Comparison of ENCODE assay signal across 8 cellular contexts in the genomic region with DNA sequence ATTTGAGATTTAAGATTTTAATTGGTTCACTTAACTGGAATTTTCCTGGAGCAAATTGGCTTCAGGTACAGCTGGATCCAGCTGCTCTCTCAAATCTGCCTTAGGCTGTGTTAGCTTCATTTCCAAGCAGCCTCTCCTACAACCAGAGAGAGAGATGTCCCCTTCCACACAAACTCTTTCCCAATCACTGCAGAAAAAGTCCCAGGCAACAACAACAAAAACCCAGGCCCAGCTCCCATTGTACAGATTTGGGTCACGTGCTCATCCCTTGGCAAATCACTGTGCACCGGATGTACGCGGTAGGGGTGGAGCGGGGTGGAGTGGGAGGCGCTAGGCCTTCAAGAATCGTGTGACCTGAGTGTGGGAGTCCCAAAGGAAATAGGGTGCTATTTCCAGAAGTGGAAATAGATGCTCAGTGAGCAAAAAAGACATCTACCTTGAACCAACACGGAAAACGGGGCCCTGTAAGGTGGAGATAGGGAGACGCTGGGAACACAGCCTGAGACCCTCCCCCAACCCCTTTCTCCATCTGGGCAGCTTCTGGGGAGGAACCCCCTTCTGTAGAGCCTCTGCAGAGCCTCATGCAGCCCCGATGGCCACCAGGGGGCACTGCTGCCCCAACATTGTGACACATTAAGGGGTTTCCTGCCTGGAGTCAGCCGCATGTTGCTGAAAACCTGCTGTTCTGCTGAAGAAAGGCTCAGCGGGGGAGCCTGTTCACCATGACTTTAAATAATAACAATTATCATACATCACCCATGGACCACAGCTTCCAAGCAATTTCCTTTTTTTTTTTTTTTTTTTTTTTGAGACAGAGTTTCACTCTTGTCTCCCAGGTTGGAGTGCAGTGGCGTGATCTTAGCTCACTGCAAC. TPM values are rescaled to one million over a fixed set of nuclear protein-coding genes. Genes with fewer than 3 reads are reported as not detected.
DNase-seq lines count a peak whose midpoint lies in the region; ATAC-seq, FAIRE-seq and TF ChIP-seq lines count a peak whose summit lies in the region.

No MANE protein-coding gene starts in this region.

- H3K9me2 ChIP-seq in OCI-LY7 (ENCODE audit: insufficient read depth, low read length): no peaks in the 10 kb centered on the region

- H4K20me1 ChIP-seq in OCI-LY7 (ENCODE audit: insufficient read depth, low read length): no peaks in the 10 kb centered on the region

- H3K27me3 ChIP-seq in AG04450 (ENCODE audit: control insufficient read depth, insufficient read depth, low read length): peaks cover 4% of the 10 kb centered on the region

- CTCF ChIA-PET in AG04450 (lab: Charles Lee): interaction anchor here (0.6 to 3.4 kb wide), 40 partner anchors 8 to 428 kb away, joined by 3 to 98 read pairs (median 4); a partner anchor contains a TSS
- CTCF ChIA-PET in OCI-LY7 (lab: Charles Lee; ENCODE audit: unreplicated experiment): interaction anchor here (0.7 to 3.0 kb wide), 15 partner anchors 9 to 150 kb away, joined by 3 to 20 read pairs (median 5); a partner anchor contains a TSS

- H2AFZ ChIP-seq in OCI-LY7 (ENCODE audit: low read length): peak overlapping the region; percentile 31; the same call in 1 of the 2 replicates

- FAIRE-seq in HTR-8/SVneo (lab: Jason Lieb, UNC): peak; percentile 13

- POLR2A ChIA-PET in AG04450 (lab: Yijun Ruan, JAX) (interaction anchor here (0.7 to 1.0 kb wide), 2 partner anchors 74 to 87 kb away, joined by 4 read pairs; no protein-coding TSS in a partner anchor), OCI-LY7 (lab: Charles Lee) (interaction anchor here (0.6 to 3.0 kb wide), 12 partner anchors 8 to 75 kb away, joined by 3 to 49 read pairs (median 4); no protein-coding TSS in a partner anchor)

- H3K9me3 ChIP-seq in AG04450 (ENCODE audit: control insufficient read depth, insufficient read depth, low read length): peaks cover 6% of the 10 kb centered on the region; the same call in 1 of the 2 replicates
- H3K9me3 ChIP-seq in OCI-LY7 (ENCODE audit: low read length): peaks cover 12% of the 10 kb centered on the region; the same call in 1 of the 2 replicates
- H3K9me3 ChIP-seq in mucosa of descending colon: peaks cover 7% of the 10 kb centered on the region

- H3K4me3 ChIP-seq in AG04450 (ENCODE audit: low read depth, low read length) (no peak overlapping the region), OCI-LY7 (ENCODE audit: low read depth, low read length, poor library complexity, severe bottlenecking) (peak overlapping the region; percentile 58), mucosa of descending colon (no peak overlapping the region)

- BruUV-seq in OCI-LY7 (replicated peaks; lab: Mats Ljungman, UMichigan): no TSS peak

- peak overlapping the region; percentile 70 for H3K4me2 ChIP-seq in OCI-LY7 (ENCODE audit: low read length)

- intact Hi-C loops in OCI-LY7 (cut with micrococcal nuclease; ENCODE audit: unreplicated experiment): loop anchor here (1.0 to 2.0 kb wide), 5 partner anchors 19 to 150 kb away; a partner anchor contains a TSS
- intact Hi-C loops in mucosa of descending colon (cut with DNase I, micrococcal nuclease): no loop called here

- no peaks in the 10 kb centered on the region for H3K79me2 ChIP-seq in OCI-LY7 (ENCODE audit: insufficient read depth, low read depth, low read length)

- DNase-seq in AG04450 (ENCODE audit: low read depth, low spot score) (peak; percentile 55), HTR-8/SVneo (ENCODE audit: insufficient read length, low spot score) (peak; percentile 85), OCI-LY7 (ENCODE audit: low spot score) (peak; percentile 97), activated T-cell treated with anti-CD3 and anti-CD28 coated beads for 1 hour (ENCODE audit: low read depth) (peak; percentile 94), epidermal melanocyte (ENCODE audit: insufficient read length, low spot score) (peak; percentile 94), mucosa of descending colon (peak; percentile 86 to 97 (median 91))
- DNase-seq in stimulated activated CD8-positive, alpha-beta memory T cell treated with anti-CD3 and anti-CD28 coated beads, Interleukin-7, amount 100 ng/mL, for 24 hours (ENCODE audit: low read depth): peak; percentile 89

- H3K36me3 ChIP-seq in OCI-LY7 (ENCODE audit: insufficient read depth, low read length): no peaks in the 10 kb centered on the region; the same call in 1 of the 2 replicates
- H3K36me3 ChIP-seq in mucosa of descending colon (ENCODE audit: low read depth): no peaks in the 10 kb centered on the region

- ATAC-seq in GM18909 (IDR thresholded peaks at IDR 0.05; ENCODE audit: poor library complexity, unreplicated experiment) (peak; percentile 67), mucosa of descending colon (peak; percentile 95)

- peaks cover 40% of the 10 kb centered on the region for H3K4me1 ChIP-seq in OCI-LY7 (ENCODE audit: insufficient read depth, low read length, poor library complexity, severe bottlenecking)
- H3K4me1 ChIP-seq in mucosa of descending colon (ENCODE audit: low read depth): no peaks in the 10 kb centered on the region

- TF ChIP-seq CTCF in AG04450 (IDR thresholded peaks at IDR 0.05; ENCODE audit: low read depth, low read length): peak; percentile 91
- peak; percentile 99 for TF ChIP-seq CTCF in OCI-LY7 (conservative IDR thresholded peaks at IDR 0.05; ENCODE audit: low read length)
- peak; percentile 85 for TF ChIP-seq CTCF in mucosa of descending colon (IDR thresholded peaks at IDR 0.05)

- H3K27ac ChIP-seq in AG04450 (ENCODE audit: low read depth, low read length) (no peak overlapping the region), OCI-LY7 (ENCODE audit: low read depth, low read length, poor library complexity, severe bottlenecking) (peak overlapping the region; percentile 69)

RNA-seq across cellular contexts. Expression of a gene that starts 25.4 kb away (rescaled TPM):
- not detected in 2 replicates for polyA plus RNA-seq in AG04450 (2011; rRNA removed)
- not detected in 2 replicates for polyA minus RNA-seq in AG04450 (2011; rRNA and poly(A)+ RNA removed)
- total RNA-seq in OCI-LY7 (2014; rRNA removed; shearing (Covaris generic)): 0.19 TPM in 1 of 2 replicates, not detected in the other
- 0.17 TPM in 1 of 2 replicates, not detected in the other for total RNA-seq in OCI-LY7 (2022)
- total RNA-seq in mucosa of descending colon: under 1 TPM in 2 of 3 donors, not detected in 1; 0.54 to 0.94 TPM

RNA-seq across cellular contexts. Expression of a gene that starts 36.7 kb away (rescaled TPM):
- 5.7 and 5.8 TPM in 2 replicates for polyA plus RNA-seq in AG04450 (2011; rRNA removed)
- 3.0 and 5.1 TPM in 2 replicates for polyA minus RNA-seq in AG04450 (2011; rRNA and poly(A)+ RNA removed)
- total RNA-seq in OCI-LY7 (2014; rRNA removed; shearing (Covaris generic)): 0.41 and 0.59 TPM in 2 replicates
- total RNA-seq in OCI-LY7 (2022) (3.1 and 3.6 TPM in 2 replicates), mucosa of descending colon (1 to 10 TPM; 1.6 to 8.8 (median 3.5) TPM)

RNA-seq across cellular contexts. Expression of a gene that starts 48.7 kb away (rescaled TPM):
- not detected in 2 replicates for polyA plus RNA-seq in AG04450 (2011; rRNA removed)
- polyA minus RNA-seq in AG04450 (2011; rRNA and poly(A)+ RNA removed): not detected in 2 replicates
- total RNA-seq in OCI-LY7 (2014; rRNA removed; shearing (Covaris generic)): 0.35 TPM in 1 of 2 replicates, not detected in the other
- total RNA-seq in OCI-LY7 (2022): 0.88 TPM in 1 of 2 replicates, not detected in the other
- 1,000 to 10,000 TPM; 1,086 to 3,973 (median 3,185) TPM for total RNA-seq in mucosa of descending colon

Comparison
In these comparisons a context has a peak if more than half of its experiments do, and no peak if none do; other contexts are left out.
1. RNA of a gene that starts 48.7 kb away (total RNA-seq): 1,086 to 3,973 TPM in mucosa of descending colon; 0.35 to 0.88 TPM in OCI-LY7; every median in the first group is over 100 times any median in the second.
2. Peak in every context shown above with its lines, with median percentiles within 50 percentile points of each other: DNase-seq and CTCF ChIP-seq.